ENCODE assay signal across 16 cellular contexts in the genomic region with DNA sequence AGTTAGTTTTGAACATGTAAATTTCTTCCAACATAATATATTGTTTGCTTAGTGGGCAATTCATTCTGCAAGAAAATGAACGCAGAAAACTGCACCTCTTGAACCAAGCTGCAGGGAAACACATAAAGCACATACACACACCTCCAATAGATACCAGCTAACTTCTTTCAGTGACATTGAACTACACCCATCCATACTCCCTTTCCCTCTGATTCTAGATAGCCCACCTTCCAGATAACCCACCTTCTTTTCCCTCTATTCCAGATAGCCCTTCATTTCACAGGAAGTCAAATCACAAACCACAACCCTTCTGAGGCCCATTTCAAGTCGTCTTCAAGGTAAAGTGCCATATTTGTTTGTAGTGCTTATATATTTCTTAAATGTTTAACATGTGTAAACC. TPM values are rescaled to one million over a fixed set of nuclear protein-coding genes. Genes with fewer than 3 reads are reported as not detected.
DNase-seq lines count a peak whose midpoint lies in the region; ATAC-seq, FAIRE-seq and TF ChIP-seq lines count a peak whose summit lies in the region.
"Had no signal": no experiment of that assay in that cellular context is flagged by ENCODE, and none has a peak within 500 bp of the region (broad histone marks: within the 10 kb centered on the region; RNA-seq: fewer than 3 reads in every experiment).

No MANE protein-coding gene starts in this region.

- H3K9me3 ChIP-seq in CD8-positive, alpha-beta T cell (ENCODE audit: low read length), result no peaks in the 10 kb centered on the region
- H3K9me3 ChIP-seq in K562 (replicated peaks; ENCODE audit: control insufficient read depth, insufficient read depth, low read depth, low read length) (no peaks in the 10 kb centered on the region), osteoblast (ENCODE audit: low read depth, low read length) (no peaks in the 10 kb centered on the region), mucosa of descending colon (no peaks in the 10 kb centered on the region), Caco-2 (no peaks in the 10 kb centered on the region), right cardiac atrium (ENCODE audit: control insufficient read depth, low read length) (no peaks in the 10 kb centered on the region)
- H3K9me3 ChIP-seq: BE2C had no signal

- intact Hi-C loops in CD8-positive, alpha-beta T cell (cut with DNase I, micrococcal nuclease), result no loop called here
- intact Hi-C loops in K562 (cut with micrococcal nuclease) (no loop called here), mucosa of descending colon (cut with DNase I, micrococcal nuclease) (loop anchor here in 1 of 2 donors (10.0 kb wide), 1 partner anchor 563 kb away; no protein-coding TSS in a partner anchor), Caco-2 (cut with micrococcal nuclease; ENCODE audit: unreplicated experiment) (no loop called here), right cardiac atrium (cut with DNase I) (loop anchor here in 2 of 4 donors (10.0 kb wide), 2 partner anchors 553 to 563 kb away; no protein-coding TSS in a partner anchor)

- no peaks in the 10 kb centered on the region for H3K27me3 ChIP-seq in CD8-positive, alpha-beta T cell (ENCODE audit: insufficient read depth, low read length)
- no peaks in the 10 kb centered on the region for H3K27me3 ChIP-seq in K562 (ENCODE audit: control insufficient read depth in 2 of 2, insufficient read depth in 2 of 2, low read length in 2 of 2)
- H3K27me3 ChIP-seq in osteoblast (ENCODE audit: insufficient read depth, low read length), result no peaks in the 10 kb centered on the region
- no peaks in the 10 kb centered on the region for H3K27me3 ChIP-seq in Caco-2 (replicated peaks; ENCODE audit: control insufficient read depth, insufficient read depth, low read length)
- no peaks in the 10 kb centered on the region for H3K27me3 ChIP-seq in right cardiac atrium (ENCODE audit: control insufficient read depth, insufficient read depth)
- H3K27me3 ChIP-seq: BE2C had no signal

- no peak overlapping the region for H2AFZ ChIP-seq in K562 (ENCODE audit: low read depth, low read length)
- no peak overlapping the region for H2AFZ ChIP-seq in osteoblast (ENCODE audit: low read length)

- ATAC-seq in CD8-positive, alpha-beta T cell, result no peak
- ATAC-seq in K562 (no peak), mucosa of descending colon (no peak), right cardiac atrium (no peak)

- TF ChIP-seq CTCF in CD8-positive, alpha-beta T cell (IDR thresholded peaks at IDR 0.05), result no peak
- TF ChIP-seq CTCF in HFFc6 (IDR thresholded peaks at IDR 0.05), result no peak
- no peak for TF ChIP-seq CTCF in K562 (IDR thresholded peaks at IDR 0.05 in 2 of 3, conservative IDR thresholded peaks at IDR 0.05 in 1 of 3; ENCODE audit: insufficient read depth in 2 of 3, low read depth in 1 of 3, low read length in 3 of 3)
- no peak for TF ChIP-seq CTCF in osteoblast (IDR thresholded peaks at IDR 0.05; ENCODE audit: extremely low read depth, low read depth, low read length)
- no peak for TF ChIP-seq CTCF in mucosa of descending colon (IDR thresholded peaks at IDR 0.05)
- TF ChIP-seq CTCF in Caco-2 (IDR thresholded peaks at IDR 0.05; ENCODE audit: insufficient read depth in 1 of 2, low read depth in 1 of 2, low read length in 1 of 2, severe bottlenecking in 1 of 2, unreplicated experiment in 1 of 2), result no peak

- WGBS in K562 (ENCODE audit: insufficient coverage, low coverage, missing lambda C conversion rate), result 4% methylated on average over 2 of the region's 2 CpGs
- WGBS in right cardiac atrium, result 56% methylated on average over 2 of the region's 2 CpGs

- H3K79me2 ChIP-seq in K562 (ENCODE audit: control insufficient read depth, insufficient read depth, low read length) (no peaks in the 10 kb centered on the region), osteoblast (ENCODE audit: insufficient read depth, low read length) (peaks cover 2% of the 10 kb centered on the region)

- no peaks in the 10 kb centered on the region for H3K27me3 Mint-ChIP-seq in CD8-positive, alpha-beta T cell (ENCODE audit: low read depth)
- H3K27me3 Mint-ChIP-seq in HFFc6 (ENCODE audit: insufficient read depth) (peaks cover 5% of the 10 kb centered on the region), Caco-2 (ENCODE audit: insufficient read depth, unreplicated experiment) (no peaks in the 10 kb centered on the region)

- no peak overlapping the region for H3K27ac ChIP-seq in CD8-positive, alpha-beta T cell (ENCODE audit: low read depth, low read length)
- H3K27ac ChIP-seq in K562 (ENCODE audit: extremely low read depth, low read depth, low read length), result no peak overlapping the region
- H3K27ac ChIP-seq in osteoblast (ENCODE audit: low read depth, low read length), result no peak overlapping the region
- no peak overlapping the region for H3K27ac ChIP-seq in right cardiac atrium (ENCODE audit: low read length)

- no peaks in the 10 kb centered on the region for H3K9me3 Mint-ChIP-seq in CD8-positive, alpha-beta T cell
- no peaks in the 10 kb centered on the region for H3K9me3 Mint-ChIP-seq in HFFc6
- H3K9me3 Mint-ChIP-seq in Caco-2 (ENCODE audit: unreplicated experiment), result no peaks in the 10 kb centered on the region
- H3K9me3 Mint-ChIP-seq: CD8-positive, alpha-beta memory T cell had no signal

- H3K4me2 ChIP-seq in K562 (ENCODE audit: insufficient read depth, low read length), result no peak overlapping the region
- no peak overlapping the region for H3K4me2 ChIP-seq in osteoblast (ENCODE audit: insufficient read depth, low read length)

- no peak for TF ChIP-seq POLR2A in K562 (conservative IDR thresholded peaks at IDR 0.05)

- H4K20me1 ChIP-seq in K562 (replicated peaks; ENCODE audit: control insufficient read depth, insufficient read depth, low read length) (no peaks in the 10 kb centered on the region; the same call in 1 of the 2 replicates), osteoblast (ENCODE audit: insufficient read depth, low read length) (peaks cover 17% of the 10 kb centered on the region)

- TF ChIP-seq EP300 in K562 (IDR thresholded peaks at IDR 0.05; ENCODE audit: low read length), result no peak

- peaks cover 6% of the 10 kb centered on the region for H3K36me3 ChIP-seq in CD8-positive, alpha-beta T cell (ENCODE audit: insufficient read depth, low read length)
- H3K36me3 ChIP-seq in K562 (ENCODE audit: control insufficient read depth, insufficient read depth, low read length) (peaks cover 12% of the 10 kb centered on the region; the same call in 1 of the 3 replicates), osteoblast (ENCODE audit: insufficient read depth, low read length) (peaks cover 19% of the 10 kb centered on the region), mucosa of descending colon (ENCODE audit: low read depth) (no peaks in the 10 kb centered on the region), Caco-2 (ENCODE audit: control insufficient read depth, insufficient read depth, low read length) (peaks cover 6% of the 10 kb centered on the region)

- in situ Hi-C loops in K562 (cut with MboI), result loop anchor here (5.0 kb wide), 1 partner anchor 561 kb away; no protein-coding TSS in a partner anchor

- H3K4me3 ChIP-seq in CD8-positive, alpha-beta T cell (ENCODE audit: low read depth, low read length), result no peak overlapping the region
- H3K4me3 ChIP-seq in K562 (no peak overlapping the region), osteoblast (ENCODE audit: insufficient read depth, low read length) (no peak overlapping the region), mucosa of descending colon (no peak overlapping the region), Caco-2 (ENCODE audit: low read depth, low read length) (no peak overlapping the region), right cardiac atrium (ENCODE audit: low read length) (no peak overlapping the region)

- BruUV-seq in K562 (replicated peaks; lab: Mats Ljungman, UMichigan) (no TSS peak), Caco-2 (replicated peaks; lab: Mats Ljungman, UMichigan) (no TSS peak)

- peak overlapping the region; percentile 33 for H3K27ac Mint-ChIP-seq in CD8-positive, alpha-beta T cell
- H3K27ac Mint-ChIP-seq in HFFc6 (peak overlapping the region; percentile 4; the same call in 1 of the 2 replicates), Caco-2 (ENCODE audit: unreplicated experiment) (no peak overlapping the region)

- no peak overlapping the region for H3K9ac ChIP-seq in K562 (ENCODE audit: insufficient read depth in 1 of 2, low read depth in 2 of 2, low read length in 2 of 2)

- POLR2A ChIA-PET in CD8-positive, alpha-beta T cell (lab: Charles Lee), result interaction anchor here (1.4 kb wide), 1 partner anchor 559 kb away, joined by 3 read pairs; no protein-coding TSS in a partner anchor
- POLR2A ChIA-PET in K562 (lab: Yijun Ruan, JAX), result interaction anchor here (0.7 to 1.3 kb wide), 2 partner anchors 15 to 19 kb away, joined by 3 read pairs; no protein-coding TSS in a partner anchor
- POLR2A ChIA-PET in Caco-2 (lab: Charles Lee), result no interaction called here

- H3K4me3 Mint-ChIP-seq in CD8-positive, alpha-beta T cell, result no peak overlapping the region
- no peak overlapping the region for H3K4me3 Mint-ChIP-seq in HFFc6
- H3K4me3 Mint-ChIP-seq in Caco-2 (ENCODE audit: unreplicated experiment), result no peak overlapping the region
- H3K4me3 Mint-ChIP-seq: CD8-positive, alpha-beta memory T cell had no signal

- H3K9me1 ChIP-seq in K562 (ENCODE audit: control insufficient read depth, insufficient read depth, low read length), result no peaks in the 10 kb centered on the region

- CTCF ChIA-PET in CD8-positive, alpha-beta T cell (lab: Charles Lee), result interaction anchor here (0.6 to 2.4 kb wide), 8 partner anchors 343 to 724 kb away, joined by 3 to 13 read pairs (median 4); no protein-coding TSS in a partner anchor
- CTCF ChIA-PET in K562 (lab: Yijun Ruan, JAX; ENCODE audit: low intra/inter-chr PET ratio), result no interaction called here
- CTCF ChIA-PET in Caco-2 (lab: Charles Lee), result interaction anchor here (0.6 to 1.2 kb wide), 2 partner anchors 450 to 559 kb away, joined by 4 to 5 read pairs; no protein-coding TSS in a partner anchor

- TF ChIP-seq RAD21 in K562 (CRISPR knock-in tag; conservative IDR thresholded peaks at IDR 0.05 in 1 of 2, IDR thresholded peaks at IDR 0.05 in 1 of 2), result no peak

- peaks cover 28% of the 10 kb centered on the region for H3K36me3 Mint-ChIP-seq in CD8-positive, alpha-beta T cell
- H3K36me3 Mint-ChIP-seq in HFFc6 (ENCODE audit: low read depth) (no peaks in the 10 kb centered on the region), Caco-2 (ENCODE audit: insufficient read depth, unreplicated experiment) (peaks cover 80% of the 10 kb centered on the region)

- peaks cover 11% of the 10 kb centered on the region for H3K4me1 Mint-ChIP-seq in CD8-positive, alpha-beta T cell (ENCODE audit: low read depth)
- H3K4me1 Mint-ChIP-seq in HFFc6 (ENCODE audit: low read depth) (peaks cover 8% of the 10 kb centered on the region), Caco-2 (ENCODE audit: low read depth, unreplicated experiment) (no peaks in the 10 kb centered on the region)

- H3K4me1 ChIP-seq in CD8-positive, alpha-beta T cell (ENCODE audit: insufficient read depth, low read length), result no peaks in the 10 kb centered on the region
- no peaks in the 10 kb centered on the region for H3K4me1 ChIP-seq in K562 (replicated peaks in 1 of 2; ENCODE audit: control insufficient read depth in 2 of 2, insufficient read depth in 2 of 2, low read length in 2 of 2)
- peaks cover 3% of the 10 kb centered on the region for H3K4me1 ChIP-seq in osteoblast (ENCODE audit: insufficient read depth, low read length)
- peaks cover 2% of the 10 kb centered on the region for H3K4me1 ChIP-seq in mucosa of descending colon (ENCODE audit: low read depth)
- no peaks in the 10 kb centered on the region for H3K4me1 ChIP-seq in Caco-2
- H3K4me1 ChIP-seq in right cardiac atrium (ENCODE audit: control insufficient read depth, insufficient read depth, low read length), result peaks cover 4% of the 10 kb centered on the region
- H3K4me1 ChIP-seq: BE2C had no signal

- DNase-seq in CD8-positive, alpha-beta T cell, result no peak
- DNase-seq in HFFc6 (no peak), K562 (ENCODE audit: extremely low read depth in 1 of 4, low spot score in 3 of 4) (no peak), osteoblast (ENCODE audit: insufficient read length, low spot score, missing footprints) (peak; percentile 32), mucosa of descending colon (no peak), Caco-2 (no peak), right cardiac atrium (no peak)
- DNase-seq: BE2C; CD8-positive, alpha-beta memory T cell; GOT3; Kasumi-1; NCI-H1417 treated with DMSO at 0.1 percent for 48 hours; NCI-H2029; NCI-H510A treated with DMSO at 0.1 percent for 48 hours; SHP77 treated with DMSO at 0.1 percent for 48 hours had no signal

- FAIRE-seq in K562 (lab: Jason Lieb, UNC), result no peak
- FAIRE-seq: RCC 7860 had no signal

RNA-seq across cellular contexts. Expression of a gene that starts 28.5 kb away (rescaled TPM):
- 10 to 100 TPM; 26.6 to 29.1 TPM for total RNA-seq in CD8-positive, alpha-beta T cell
- 10 to 100 TPM; 25.6 to 31.2 (median 28.0) TPM for total RNA-seq in HFFc6 (2021; fragmentation: NEBNext Ultra II Directional; extraction: Animal tissue kit (Norgen Biotek cat#: 25700))
- 7.5 and 15.7 TPM in 2 replicates for total RNA-seq in K562 (2011; cell fraction: chromatin; rRNA removed; ENCODE audit: low replicate concordance)
- 7.6 and 9.2 TPM in 2 replicates for total RNA-seq in K562 (2011; cell fraction: nucleolus; rRNA removed)
- total RNA-seq in K562 (2011; cell fraction: nucleoplasm; rRNA removed), result 6.8 and 7.9 TPM in 2 replicates
- total RNA-seq in K562 (2014; rRNA removed), result 20.2 and 20.8 TPM in 2 replicates
- 29.7 and 34.1 TPM in 2 replicates for total RNA-seq in K562 (2014; rRNA removed; fragmentation: Illumina TruSeq; extraction: Trizol)
- 30.5 and 32.1 TPM in 2 replicates for total RNA-seq in K562 (2015; rRNA removed; fragmentation: Illumina TruSeq; extraction: Trizol)
- 22.1 and 23.8 TPM in 2 replicates for total RNA-seq in K562 (2021)
- 26.5 and 30.5 TPM in 2 replicates for polyA plus RNA-seq in K562 (2011; rRNA removed)
- 8.0 and 11.5 TPM in 2 replicates for polyA plus RNA-seq in K562 (2011; cell fraction: cytosol; rRNA removed)
- polyA plus RNA-seq in K562 (2011; cell fraction: nucleus; rRNA removed), result 5.8 and 9.5 TPM in 2 replicates
- 25.5 and 27.5 TPM in 2 replicates for polyA plus RNA-seq in K562 (2012)
- polyA plus RNA-seq in K562 (2014; fragmentation: Illumina TruSeq; extraction: Trizol), result 27.9 and 33.5 TPM in 2 replicates
- polyA plus RNA-seq in K562 (2014; fragmentation: Nextera tagmentation; extraction: Ambion mirVana), result 10 to 100 TPM; 38.1 to 52.1 TPM
- polyA plus RNA-seq in K562 (2014; rRNA removed), result 24.7 and 25.3 TPM in 2 replicates
- 15.8 and 20.3 TPM in 2 replicates for polyA minus RNA-seq in K562 (2011; rRNA and poly(A)+ RNA removed)
- polyA minus RNA-seq in K562 (2011; cell fraction: cytosol; rRNA and poly(A)+ RNA removed), result 8.4 and 12.0 TPM in 2 replicates
- polyA minus RNA-seq in K562 (2011; cell fraction: nucleus; rRNA and poly(A)+ RNA removed), result 4.4 and 7.7 TPM in 2 replicates
- 35.1 and 43.3 TPM in 2 replicates for total RNA-seq in osteoblast
- total RNA-seq in mucosa of descending colon, result 10 to 100 TPM; 19.9 to 25.4 (median 24.6) TPM
- total RNA-seq in Caco-2 (2022), result 49.1 and 52.5 TPM in 2 replicates
- total RNA-seq in right cardiac atrium, result 10 to 100 TPM in 3 of 4 donors, 1 to 10 TPM in 1; 8.3 to 13.4 (median 10.5) TPM
- 7.5 TPM for polyA plus RNA-seq in right cardiac atrium
